In the genomic region with DNA sequence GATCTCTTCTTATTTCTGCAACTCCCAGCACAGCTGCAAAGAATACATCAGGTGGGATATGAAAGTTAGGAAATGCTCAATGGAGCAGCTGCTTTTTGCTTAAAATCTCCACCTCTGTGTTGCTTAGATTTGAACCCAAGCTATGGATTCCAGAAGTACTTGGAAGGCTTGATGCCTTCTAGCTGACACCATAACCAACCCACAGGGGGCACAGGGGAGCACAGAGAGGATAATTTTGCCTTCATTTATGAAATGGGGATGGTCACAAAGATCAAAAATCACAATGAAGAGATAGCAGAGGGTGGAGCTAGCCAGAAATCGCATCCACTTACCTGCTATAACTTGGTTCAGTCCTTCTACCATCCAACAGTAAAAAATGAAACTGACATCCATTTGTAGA, we compare ENCODE assay signal across 1 cellular context.
TF ChIP-seq lines count a peak whose summit lies in the region.

No MANE protein-coding gene starts in this region.

TF ChIP-seq in K562, 482 proteins besides CTCF, POLR2A, EP300 and RAD21 (continued from another document):
- TF ChIP-seq, protein P1, sequence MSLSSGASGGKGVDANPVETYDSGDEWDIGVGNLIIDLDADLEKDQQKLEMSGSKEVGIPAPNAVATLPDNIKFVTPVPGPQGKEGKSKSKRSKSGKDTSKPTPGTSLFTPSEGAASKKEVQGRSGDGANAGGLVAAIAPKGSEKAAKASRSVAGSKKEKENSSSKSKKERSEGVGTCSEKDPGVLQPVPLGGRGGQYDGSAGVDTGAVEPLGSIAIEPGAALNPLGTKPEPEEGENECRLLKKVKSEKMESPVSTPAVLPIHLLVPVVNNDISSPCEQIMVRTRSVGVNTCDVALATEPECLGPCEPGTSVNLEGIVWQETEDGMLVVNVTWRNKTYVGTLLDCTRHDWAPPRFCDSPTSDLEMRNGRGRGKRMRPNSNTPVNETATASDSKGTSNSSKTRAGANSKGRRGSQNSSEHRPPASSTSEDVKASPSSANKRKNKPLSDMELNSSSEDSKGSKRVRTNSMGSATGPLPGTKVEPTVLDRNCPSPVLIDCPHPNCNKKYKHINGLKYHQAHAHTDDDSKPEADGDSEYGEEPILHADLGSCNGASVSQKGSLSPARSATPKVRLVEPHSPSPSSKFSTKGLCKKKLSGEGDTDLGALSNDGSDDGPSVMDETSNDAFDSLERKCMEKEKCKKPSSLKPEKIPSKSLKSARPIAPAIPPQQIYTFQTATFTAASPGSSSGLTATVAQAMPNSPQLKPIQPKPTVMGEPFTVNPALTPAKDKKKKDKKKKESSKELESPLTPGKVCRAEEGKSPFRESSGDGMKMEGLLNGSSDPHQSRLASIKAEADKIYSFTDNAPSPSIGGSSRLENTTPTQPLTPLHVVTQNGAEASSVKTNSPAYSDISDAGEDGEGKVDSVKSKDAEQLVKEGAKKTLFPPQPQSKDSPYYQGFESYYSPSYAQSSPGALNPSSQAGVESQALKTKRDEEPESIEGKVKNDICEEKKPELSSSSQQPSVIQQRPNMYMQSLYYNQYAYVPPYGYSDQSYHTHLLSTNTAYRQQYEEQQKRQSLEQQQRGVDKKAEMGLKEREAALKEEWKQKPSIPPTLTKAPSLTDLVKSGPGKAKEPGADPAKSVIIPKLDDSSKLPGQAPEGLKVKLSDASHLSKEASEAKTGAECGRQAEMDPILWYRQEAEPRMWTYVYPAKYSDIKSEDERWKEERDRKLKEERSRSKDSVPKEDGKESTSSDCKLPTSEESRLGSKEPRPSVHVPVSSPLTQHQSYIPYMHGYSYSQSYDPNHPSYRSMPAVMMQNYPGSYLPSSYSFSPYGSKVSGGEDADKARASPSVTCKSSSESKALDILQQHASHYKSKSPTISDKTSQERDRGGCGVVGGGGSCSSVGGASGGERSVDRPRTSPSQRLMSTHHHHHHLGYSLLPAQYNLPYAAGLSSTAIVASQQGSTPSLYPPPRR (CRISPR knock-in tag; IDR thresholded peaks at IDR 0.05; ENCODE audit: borderline replicate concordance): no peak
- TF ChIP-seq L3MBTL2 (IDR thresholded peaks at IDR 0.05) (no peak), TARDBP (IDR thresholded peaks at IDR 0.05) (no peak), FOS (IDR thresholded peaks at IDR 0.05; ENCODE audit: extremely low read depth, insufficient read length) (no peak)
- TF ChIP-seq, protein P2, sequence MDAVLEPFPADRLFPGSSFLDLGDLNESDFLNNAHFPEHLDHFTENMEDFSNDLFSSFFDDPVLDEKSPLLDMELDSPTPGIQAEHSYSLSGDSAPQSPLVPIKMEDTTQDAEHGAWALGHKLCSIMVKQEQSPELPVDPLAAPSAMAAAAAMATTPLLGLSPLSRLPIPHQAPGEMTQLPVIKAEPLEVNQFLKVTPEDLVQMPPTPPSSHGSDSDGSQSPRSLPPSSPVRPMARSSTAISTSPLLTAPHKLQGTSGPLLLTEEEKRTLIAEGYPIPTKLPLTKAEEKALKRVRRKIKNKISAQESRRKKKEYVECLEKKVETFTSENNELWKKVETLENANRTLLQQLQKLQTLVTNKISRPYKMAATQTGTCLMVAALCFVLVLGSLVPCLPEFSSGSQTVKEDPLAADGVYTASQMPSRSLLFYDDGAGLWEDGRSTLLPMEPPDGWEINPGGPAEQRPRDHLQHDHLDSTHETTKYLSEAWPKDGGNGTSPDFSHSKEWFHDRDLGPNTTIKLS (IDR thresholded peaks at IDR 0.05; ENCODE audit: borderline replicate concordance, low read depth): no peak
- TF ChIP-seq, protein P3, sequence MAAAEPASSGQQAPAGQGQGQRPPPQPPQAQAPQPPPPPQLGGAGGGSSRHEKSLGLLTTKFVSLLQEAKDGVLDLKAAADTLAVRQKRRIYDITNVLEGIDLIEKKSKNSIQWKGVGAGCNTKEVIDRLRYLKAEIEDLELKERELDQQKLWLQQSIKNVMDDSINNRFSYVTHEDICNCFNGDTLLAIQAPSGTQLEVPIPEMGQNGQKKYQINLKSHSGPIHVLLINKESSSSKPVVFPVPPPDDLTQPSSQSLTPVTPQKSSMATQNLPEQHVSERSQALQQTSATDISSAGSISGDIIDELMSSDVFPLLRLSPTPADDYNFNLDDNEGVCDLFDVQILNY (CRISPR knock-in tag; IDR thresholded peaks at IDR 0.05): no peak
TF ChIP-seq in K562: peak in this region for 0.
